Comparison of ENCODE assay signal across 11 cellular contexts in genomic region chr14:50452979-50453705, GRCh38. TPM values are rescaled to one million over a fixed set of nuclear protein-coding genes. Genes with fewer than 3 reads are reported as not detected.
DNase-seq lines count a peak whose midpoint lies in the region; ATAC-seq, FAIRE-seq and TF ChIP-seq lines count a peak whose summit lies in the region.
"Had no signal": no experiment of that assay in that cellular context is flagged by ENCODE, and none has a peak within 500 bp of the region (broad histone marks: within the 10 kb centered on the region; RNA-seq: fewer than 3 reads in every experiment).

No MANE protein-coding gene starts in this region.

- no peaks in the 10 kb centered on the region for H3K9me3 ChIP-seq in lower lobe of right lung

- peak overlapping the region; percentile 27 for H3K27ac ChIP-seq in lower lobe of right lung

- ATAC-seq in lower lobe of right lung (peak in 1 of 2 donors; percentile 19), HG03108 (IDR thresholded peaks at IDR 0.05; ENCODE audit: unreplicated experiment) (no peak), GM21825 (IDR thresholded peaks at IDR 0.05; ENCODE audit: unreplicated experiment) (no peak), GM18873 (IDR thresholded peaks at IDR 0.05; ENCODE audit: low FRiP score, unreplicated experiment) (no peak)
- ATAC-seq: Panc1 had no signal

- H3K4me1 ChIP-seq in lower lobe of right lung: no peaks in the 10 kb centered on the region

- DNase-seq in AG09309 (ENCODE audit: low read depth) (peak; percentile 37), LHCN-M2 (ENCODE audit: low read depth) (peak; percentile 64), bronchial epithelial cell (ENCODE audit: low read depth) (peak; percentile 97), lower lobe of right lung (no peak), posterior vena cava (ENCODE audit: low spot score) (no peak)
- DNase-seq: activated CD4-positive, alpha-beta T cell treated with anti-CD3 and anti-CD28 coated beads for 4 hours; posterior cingulate gyrus had no signal

- H3K4me3 ChIP-seq in AG09309 (ENCODE audit: control insufficient read depth, low read depth, low read length) (no peak overlapping the region), bronchial epithelial cell (ENCODE audit: low read depth, low read length) (no peak overlapping the region), lower lobe of right lung (no peak overlapping the region)

- no peak for FAIRE-seq in bronchial epithelial cell (lab: Jason Lieb, UNC)

- TF ChIP-seq CTCF in AG09309 (IDR thresholded peaks at IDR 0.05; ENCODE audit: control insufficient read depth, insufficient read depth, low read depth, low read length, missing control alignments) (no peak), bronchial epithelial cell (IDR thresholded peaks at IDR 0.05; ENCODE audit: insufficient read depth, low read length, severe bottlenecking) (no peak), lower lobe of right lung (IDR thresholded peaks at IDR 0.05) (no peak)

- intact Hi-C loops in lower lobe of right lung (cut with DNase I): no loop called here
- intact Hi-C loops in posterior vena cava (cut with DNase I): no loop called here

- H3K27me3 ChIP-seq in bronchial epithelial cell (ENCODE audit: control insufficient read depth, insufficient read depth, low read length): no peaks in the 10 kb centered on the region
- no peaks in the 10 kb centered on the region for H3K27me3 ChIP-seq in lower lobe of right lung (ENCODE audit: low read depth)

- H3K36me3 ChIP-seq in bronchial epithelial cell (ENCODE audit: control insufficient read depth, insufficient read depth, low read length) (peaks cover 1% of the 10 kb centered on the region), lower lobe of right lung (peaks cover 52% of the 10 kb centered on the region)

RNA-seq across cellular contexts. Expression of gene CDKL1, which starts 56.5 kb away (rescaled TPM):
- total RNA-seq in LHCN-M2 (2014; rRNA removed): 2.1 and 3.0 TPM in 2 replicates
- 2.2 TPM for polyA plus RNA-seq in LHCN-M2 (2012)
- total RNA-seq in bronchial epithelial cell: 4.5 and 6.1 TPM in 2 replicates
- 25.3 TPM for total RNA-seq in lower lobe of right lung
- total RNA-seq in posterior vena cava: 10 to 100 TPM; 10.2 to 17.4 TPM

Comparison
In these comparisons a context has a peak if more than half of its experiments do, and no peak if none do; other contexts are left out.
1. DNase-seq: peak in AG09309 (single experiment), LHCN-M2 (single experiment) and bronchial epithelial cell (single experiment); none in lower lobe of right lung (single experiment) and posterior vena cava (single experiment).